21 cellular contexts compared by ENCODE assay signal in genomic region chr7:128275651-128276050, GRCh38. TPM values are rescaled to one million over a fixed set of nuclear protein-coding genes. Genes with fewer than 3 reads are reported as not detected.
A peak's percentile ranks its signal among the peaks of the same experiment; 100 is the strongest.
DNase-seq lines count a peak whose midpoint lies in the region; ATAC-seq, FAIRE-seq and TF ChIP-seq lines count a peak whose summit lies in the region.
"Had no signal": no experiment of that assay in that cellular context is flagged by ENCODE, and none has a peak within 500 bp of the region (broad histone marks: within the 10 kb centered on the region; RNA-seq: fewer than 3 reads in every experiment).

No MANE protein-coding gene starts in this region.

- peak overlapping the region; percentile 43 for H2AK5ac ChIP-seq in neuronal stem cell (ENCODE audit: low read depth, low read length)

- TF ChIP-seq POLR2A in GM12892 (IDR thresholded peaks at IDR 0.05; ENCODE audit: low read depth, low read length), result no peak

- FAIRE-seq in GM12892 (lab: Jason Lieb, UNC), result no peak
- FAIRE-seq: A549, GM19239 had no signal

- H3K36me3 Mint-ChIP-seq in stimulated activated effector memory CD8-positive, alpha-beta T cell treated with anti-CD3 and anti-CD28 coated beads, Interleukin-12 subunit alpha, Interleukin-12 subunit beta, amount 100 ng/mL, for 72 hours, result no peaks in the 10 kb centered on the region
- H3K36me3 Mint-ChIP-seq in WTC11, result peaks cover 18% of the 10 kb centered on the region

- H3K4ac ChIP-seq in neuronal stem cell (ENCODE audit: low read length), result no peak overlapping the region

- no peak overlapping the region for H2BK5ac ChIP-seq in neuronal stem cell (ENCODE audit: low read length)

- DNase-seq in activated CD8-positive, alpha-beta memory T cell treated with anti-CD3 and anti-CD28 coated beads for 24 hours, result peak; percentile 45
- no peak for DNase-seq in activated CD8-positive, alpha-beta memory T cell treated with anti-CD3 and anti-CD28 coated beads, Interleukin-2, amount 50 U/mL, for 4 hours
- DNase-seq in RWPE2 (ENCODE audit: low spot score), result peak; percentile 35
- no peak for DNase-seq in neuronal stem cell (ENCODE audit: low spot score)
- DNase-seq in stimulated activated effector memory CD8-positive, alpha-beta T cell treated with anti-CD3 and anti-CD28 coated beads, Interleukin-12 subunit alpha, Interleukin-12 subunit beta, amount 100 ng/mL, for 72 hours (ENCODE audit: low spot score in 2 of 2), result no peak
- DNase-seq in WTC11 (ENCODE audit: low spot score), result no peak
- no peak for DNase-seq in GM12892 (ENCODE audit: insufficient read length)
- DNase-seq in NOMO-1 treated with dmso at 0.1 percent for 144 hours (lab: John Stamatoyannopoulos, UW; ENCODE audit: unreplicated experiment), result no peak
- DNase-seq: AML-193; CD4-positive, alpha-beta T cell; DMS153; DMS79; GF-D8 had no signal

- no peak overlapping the region for H3K9ac ChIP-seq in neuronal stem cell (ENCODE audit: low read depth, low read length, poor library complexity)

- peak overlapping the region; percentile 1 for H4K8ac ChIP-seq in neuronal stem cell (ENCODE audit: low read depth, low read length)

- CTCF ChIA-PET in WTC11 (lab: Charles Lee), result no interaction called here

- H3K4me1 ChIP-seq in RWPE2 (ENCODE audit: insufficient read depth, poor library complexity, severe bottlenecking) (no peaks in the 10 kb centered on the region), neuronal stem cell (ENCODE audit: control insufficient read depth in 2 of 2, insufficient read depth in 1 of 2, low read depth in 1 of 2, low read length in 2 of 2) (peaks cover 0 to 3% of the 10 kb centered on the region in 2 donors)
- H3K4me1 ChIP-seq: A549, HAP-1 had no signal

- H3K4me3 ChIP-seq in RWPE2 (ENCODE audit: severe bottlenecking), result no peak overlapping the region
- H3K4me3 ChIP-seq in neuronal stem cell (ENCODE audit: low read length in 2 of 2), result no peak overlapping the region
- H3K4me3 ChIP-seq: A549, HAP-1 had no signal

- H3K79me1 ChIP-seq in neuronal stem cell (ENCODE audit: low read depth, low read length), result no peaks in the 10 kb centered on the region

- peak overlapping the region; percentile 38 for H2BK15ac ChIP-seq in neuronal stem cell (ENCODE audit: low read length)

- H3K9me3 Mint-ChIP-seq in stimulated activated effector memory CD8-positive, alpha-beta T cell treated with anti-CD3 and anti-CD28 coated beads, Interleukin-12 subunit alpha, Interleukin-12 subunit beta, amount 100 ng/mL, for 72 hours, result peaks cover 13% of the 10 kb centered on the region
- peaks cover 22% of the 10 kb centered on the region for H3K9me3 Mint-ChIP-seq in WTC11

- H2BK12ac ChIP-seq in neuronal stem cell (ENCODE audit: low read length), result no peak overlapping the region

- peak overlapping the region; percentile 26 for H3K14ac ChIP-seq in neuronal stem cell (ENCODE audit: low read length)

- H3K9me3 ChIP-seq in RWPE2 (ENCODE audit: severe bottlenecking) (no peaks in the 10 kb centered on the region), neuronal stem cell (replicated peaks in 1 of 2; ENCODE audit: control insufficient read depth in 2 of 2, insufficient read depth in 1 of 2, low read depth in 1 of 2, low read length in 2 of 2) (peaks cover 0 to 2% of the 10 kb centered on the region in 2 donors)
- H3K9me3 ChIP-seq: A549 had no signal

- peak overlapping the region; percentile 3 for H3K27ac Mint-ChIP-seq in stimulated activated effector memory CD8-positive, alpha-beta T cell treated with anti-CD3 and anti-CD28 coated beads, Interleukin-12 subunit alpha, Interleukin-12 subunit beta, amount 100 ng/mL, for 72 hours
- H3K27ac Mint-ChIP-seq in WTC11, result no peak overlapping the region
- H3K27ac Mint-ChIP-seq: CD4-positive, alpha-beta T cell had no signal

- H2AFZ ChIP-seq in neuronal stem cell (ENCODE audit: low read length), result no peak overlapping the region

- no peak overlapping the region for H4K91ac ChIP-seq in neuronal stem cell (ENCODE audit: low read depth, low read length, poor library complexity)

- POLR2A ChIA-PET in WTC11 (lab: Charles Lee), result no interaction called here

- H3K27me3 Mint-ChIP-seq in WTC11 (ENCODE audit: low read depth), result peaks cover 8% of the 10 kb centered on the region

- no peak for TF ChIP-seq CTCF in RWPE2 (IDR thresholded peaks at IDR 0.05; ENCODE audit: poor library complexity, severe bottlenecking)
- TF ChIP-seq CTCF in WTC11 (IDR thresholded peaks at IDR 0.05), result no peak

- peak overlapping the region; percentile 40 for H3K18ac ChIP-seq in neuronal stem cell (ENCODE audit: low read length)

- no peaks in the 10 kb centered on the region for H3K4me1 Mint-ChIP-seq in stimulated activated effector memory CD8-positive, alpha-beta T cell treated with anti-CD3 and anti-CD28 coated beads, Interleukin-12 subunit alpha, Interleukin-12 subunit beta, amount 100 ng/mL, for 72 hours
- H3K4me1 Mint-ChIP-seq in WTC11, result peaks cover 23% of the 10 kb centered on the region

- H3K36me3 ChIP-seq in RWPE2 (ENCODE audit: low read depth) (no peaks in the 10 kb centered on the region), neuronal stem cell (replicated peaks in 1 of 2; ENCODE audit: control insufficient read depth in 2 of 2, insufficient read depth in 2 of 2, low read length in 2 of 2) (no peaks in the 10 kb centered on the region)
- H3K36me3 ChIP-seq: HAP-1 had no signal

- no peak overlapping the region for H3K23ac ChIP-seq in neuronal stem cell (ENCODE audit: low read depth, low read length, poor library complexity)

- no peak overlapping the region for H2BK120ac ChIP-seq in neuronal stem cell (ENCODE audit: low read depth, low read length)

- H3K27me3 ChIP-seq in RWPE2 (ENCODE audit: insufficient read depth, poor library complexity, severe bottlenecking), result no peaks in the 10 kb centered on the region
- H3K27me3 ChIP-seq in neuronal stem cell (ENCODE audit: control insufficient read depth in 3 of 3, insufficient read depth in 3 of 3, low read depth in 1 of 3, low read length in 3 of 3), result no peaks in the 10 kb centered on the region

- H3K4me2 ChIP-seq in neuronal stem cell (ENCODE audit: insufficient read depth, low read length, poor library complexity, severe bottlenecking), result no peak overlapping the region
- H3K4me2 ChIP-seq: A549 had no signal

- WGBS in neuronal stem cell (ENCODE audit: extremely low coverage in 2 of 2, insufficient read length in 2 of 2, insufficient replicate concordance in 1 of 2), 2 donors, result no CpG with 5 or more reads among the region's 3 CpGs

- H3K27ac ChIP-seq in RWPE2 (ENCODE audit: poor library complexity, severe bottlenecking), result no peak overlapping the region
- H3K27ac ChIP-seq in neuronal stem cell (replicated peaks; ENCODE audit: low read length), result no peak overlapping the region
- H3K27ac ChIP-seq: 22Rv1, A549, C4-2B had no signal

- H3K4me3 Mint-ChIP-seq in stimulated activated effector memory CD8-positive, alpha-beta T cell treated with anti-CD3 and anti-CD28 coated beads, Interleukin-12 subunit alpha, Interleukin-12 subunit beta, amount 100 ng/mL, for 72 hours, result no peak overlapping the region
- H3K4me3 Mint-ChIP-seq in WTC11, result no peak overlapping the region
- H3K4me3 Mint-ChIP-seq: CD4-positive, alpha-beta T cell had no signal

- ATAC-seq in RWPE2 (ENCODE audit: low read depth) (no peak), WTC11 (no peak)
- ATAC-seq in stimulated activated effector memory CD8-positive, alpha-beta T cell treated with anti-CD3 and anti-CD28 coated beads, Interleukin-12 subunit alpha, Interleukin-12 subunit beta, amount 100 ng/mL, for 72 hours, result no peak
- ATAC-seq: A549 had no signal

TF ChIP-seq in WTC11, 78 proteins besides CTCF, POLR2A, EP300 and RAD21 (continues in another document):
- TF ChIP-seq IRF1 (CRISPR knock-in tag; IDR thresholded peaks at IDR 0.05) (no peak), ZBTB21 (CRISPR knock-in tag; IDR thresholded peaks at IDR 0.05; ENCODE audit: borderline replicate concordance) (no peak), HMGXB4 (CRISPR knock-in tag; IDR thresholded peaks at IDR 0.05) (no peak), CBFB (CRISPR knock-in tag; IDR thresholded peaks at IDR 0.05; ENCODE audit: low read depth) (no peak), ZNF219 (CRISPR knock-in tag; IDR thresholded peaks at IDR 0.05; ENCODE audit: borderline replicate concordance) (no peak), TP53 (CRISPR knock-in tag; IDR thresholded peaks at IDR 0.05) (no peak), TEAD1 (CRISPR knock-in tag; IDR thresholded peaks at IDR 0.05) (no peak), RORB (CRISPR knock-in tag; IDR thresholded peaks at IDR 0.05) (no peak), MXD4 (CRISPR knock-in tag; IDR thresholded peaks at IDR 0.05; ENCODE audit: borderline replicate concordance) (no peak)
- TF ChIP-seq, protein P1, sequence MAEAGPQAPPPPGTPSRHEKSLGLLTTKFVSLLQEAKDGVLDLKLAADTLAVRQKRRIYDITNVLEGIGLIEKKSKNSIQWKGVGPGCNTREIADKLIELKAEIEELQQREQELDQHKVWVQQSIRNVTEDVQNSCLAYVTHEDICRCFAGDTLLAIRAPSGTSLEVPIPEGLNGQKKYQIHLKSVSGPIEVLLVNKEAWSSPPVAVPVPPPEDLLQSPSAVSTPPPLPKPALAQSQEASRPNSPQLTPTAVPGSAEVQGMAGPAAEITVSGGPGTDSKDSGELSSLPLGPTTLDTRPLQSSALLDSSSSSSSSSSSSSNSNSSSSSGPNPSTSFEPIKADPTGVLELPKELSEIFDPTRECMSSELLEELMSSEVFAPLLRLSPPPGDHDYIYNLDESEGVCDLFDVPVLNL (CRISPR knock-in tag; IDR thresholded peaks at IDR 0.05; ENCODE audit: borderline replicate concordance, low read depth), result no peak

RNA-seq across cellular contexts. Expression of gene LEP, which starts 34.6 kb away (rescaled TPM):
- not detected for polyA plus RNA-seq in neuronal stem cell (2013, experiment 1 of 2)
- polyA plus RNA-seq in neuronal stem cell (2013, experiment 2 of 2), result not detected
- total RNA-seq in WTC11 (2021), result not detected in 3 replicates
- not detected for polyA plus RNA-seq in GM12892 (2012; ENCODE audit: missing spikeins)
- total RNA-seq: CD4-positive, alpha-beta T cell; Daoy; H4; HT-29 had no signal
- polyA plus RNA-seq: A549 had no signal

Comparison
In these comparisons a context has a peak if more than half of its experiments do, and no peak if none do; other contexts are left out.
1. DNase-seq: peak in activated CD8-positive, alpha-beta memory T cell treated with anti-CD3 and anti-CD28 coated beads for 24 hours (single experiment) and RWPE2 (single experiment); none in activated CD8-positive, alpha-beta memory T cell treated with anti-CD3 and anti-CD28 coated beads, Interleukin-2, amount 50 U/mL, for 4 hours (single experiment), neuronal stem cell (single experiment), stimulated activated effector memory CD8-positive, alpha-beta T cell treated with anti-CD3 and anti-CD28 coated beads, Interleukin-12 subunit alpha, Interleukin-12 subunit beta, amount 100 ng/mL, for 72 hours (0 of 2), WTC11 (single experiment), GM12892 (single experiment) and NOMO-1 treated with dmso at 0.1 percent for 144 hours (single experiment).